Comparison of ENCODE assay signal across 20 cellular contexts in the genomic region with DNA sequence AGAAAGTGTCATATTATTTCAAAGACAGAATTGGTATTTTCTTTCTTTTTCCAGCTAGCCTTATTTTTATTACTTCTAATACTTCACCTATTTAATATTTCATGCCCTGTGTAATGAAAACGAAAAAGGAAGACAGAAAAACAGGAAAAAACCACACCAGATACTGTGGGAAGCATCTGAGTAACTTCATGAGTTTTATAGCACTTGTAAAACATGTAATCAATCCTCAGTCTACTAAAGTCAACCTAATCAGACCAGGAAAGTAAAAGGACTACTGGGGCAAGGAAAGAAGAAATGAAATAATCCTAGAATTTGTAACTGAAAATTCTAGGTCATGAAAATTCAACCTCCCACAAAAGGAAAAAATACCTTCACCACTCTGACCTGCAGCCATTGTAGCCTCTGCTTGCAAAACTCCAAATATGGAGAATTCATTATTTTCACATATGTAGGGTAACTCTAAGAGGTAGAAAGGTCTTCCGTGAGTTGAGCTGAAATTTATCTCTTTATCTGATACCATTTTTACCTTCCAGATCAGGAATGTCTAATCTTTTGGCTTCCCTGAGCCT. TPM values are rescaled to one million over a fixed set of nuclear protein-coding genes. Genes with fewer than 3 reads are reported as not detected.
DNase-seq lines count a peak whose midpoint lies in the region; ATAC-seq, FAIRE-seq and TF ChIP-seq lines count a peak whose summit lies in the region.
"Had no signal": no experiment of that assay in that cellular context is flagged by ENCODE, and none has a peak within 500 bp of the region (broad histone marks: within the 10 kb centered on the region; RNA-seq: fewer than 3 reads in every experiment).

No MANE protein-coding gene starts in this region.

- no peaks in the 10 kb centered on the region for H3K9me2 ChIP-seq in GM23338 (ENCODE audit: insufficient read depth)

- DNase-seq in GM23338 (ENCODE audit: low spot score) (no peak), frontal cortex (ENCODE audit: low spot score in 2 of 2) (no peak), mucosa of descending colon (no peak), EL (no peak), glomerular visceral epithelial cell (ENCODE audit: extremely low spot score) (no peak)
- no peak for DNase-seq in stimulated activated CD4-positive, alpha-beta T cell treated with anti-CD3 and anti-CD28 coated beads, Interleukin-4, amount 100 ng/mL, for 4 hours
- no peak for DNase-seq in activated CD4-positive, alpha-beta T cell treated with anti-CD3 and anti-CD28 coated beads for 4 hours
- DNase-seq: AML-193, DMS 273 treated with DMSO at 0.1 percent for 48 hours, GF-D8, GOT3, MM.1S, NCI-H1092 treated with DMSO at 0.1 percent for 48 hours, NCI-H2081 treated with DMSO at 0.1 percent for 48 hours, NCI-H446 treated with DMSO at 0.1 percent for 48 hours had no signal

- peak; percentile 19 for FAIRE-seq in frontal cortex (lab: Jason Lieb, UNC)
- FAIRE-seq: RCC 7860 had no signal

- no peak for TF ChIP-seq CTCF in GM23338 (conservative IDR thresholded peaks at IDR 0.05; ENCODE audit: low read depth in 2 of 2)
- no peak for TF ChIP-seq CTCF in VCaP (conservative IDR thresholded peaks at IDR 0.05)
- no peak for TF ChIP-seq CTCF in mucosa of descending colon (IDR thresholded peaks at IDR 0.05)

- no peak overlapping the region for H3K4me3 ChIP-seq in GM23338
- no peak overlapping the region for H3K4me3 ChIP-seq in mucosa of descending colon

- H3K36me3 ChIP-seq in GM23338 (ENCODE audit: insufficient read depth) (peaks cover 3% of the 10 kb centered on the region; the same call in 1 of the 2 replicates), mucosa of descending colon (ENCODE audit: low read depth) (peaks cover 10% of the 10 kb centered on the region)

- H3K4me1 ChIP-seq in GM23338 (ENCODE audit: insufficient read depth) (no peaks in the 10 kb centered on the region), mucosa of descending colon (ENCODE audit: low read depth) (peaks cover 11% of the 10 kb centered on the region)

- no peaks in the 10 kb centered on the region for H3K27me3 Mint-ChIP-seq in GM23338 (ENCODE audit: insufficient read depth, low read depth, poor library complexity)

- peak overlapping the region; percentile 28 for H3K27ac ChIP-seq in GM23338 (ENCODE audit: low read depth)
- peak overlapping the region; percentile 15; the same call in 1 of the 2 replicates for H3K27ac ChIP-seq in VCaP
- H3K27ac ChIP-seq: C4-2B had no signal

- H3K36me3 Mint-ChIP-seq in GM23338 (ENCODE audit: low read depth), result peaks cover 18% of the 10 kb centered on the region

- intact Hi-C loops in mucosa of descending colon (cut with DNase I, micrococcal nuclease), result no loop called here

- no peak for ATAC-seq in GM23338
- ATAC-seq in mucosa of descending colon, result peak; percentile 81
- ATAC-seq: HCT116, Right ventricle myocardium inferior had no signal

- no peaks in the 10 kb centered on the region for H3K79me2 ChIP-seq in GM23338 (replicated peaks; ENCODE audit: insufficient read depth)

- no peaks in the 10 kb centered on the region for H4K20me1 ChIP-seq in GM23338 (replicated peaks; ENCODE audit: insufficient read depth)

- no peaks in the 10 kb centered on the region for H3F3A ChIP-seq in GM23338 (replicated peaks; ENCODE audit: low read depth)

- no peak overlapping the region for H2AFZ ChIP-seq in GM23338

- H3K27ac Mint-ChIP-seq in GM23338, result peak overlapping the region; percentile 78; the same call in 1 of the 2 replicates

- H3K27me3 ChIP-seq in GM23338 (ENCODE audit: insufficient read depth), result no peaks in the 10 kb centered on the region

- no peaks in the 10 kb centered on the region for H3K9me3 ChIP-seq in mucosa of descending colon

- H3K4me2 ChIP-seq in GM23338, result no peak overlapping the region

- H3K9me3 Mint-ChIP-seq in GM23338, result no peaks in the 10 kb centered on the region

- no peak overlapping the region for H3K4me3 Mint-ChIP-seq in GM23338

- no peaks in the 10 kb centered on the region for H3K4me1 Mint-ChIP-seq in GM23338

TF ChIP-seq in GM23338, 12 proteins besides CTCF, POLR2A, EP300 and RAD21 (continues in another document):
- TF ChIP-seq ZNF331 (CRISPR knock-in tag; IDR thresholded peaks at IDR 0.05; ENCODE audit: low read depth), result no peak
- no peak for TF ChIP-seq CREB1 (CRISPR knock-in tag; IDR thresholded peaks at IDR 0.05; ENCODE audit: low read depth)
- TF ChIP-seq NANOG (IDR thresholded peaks at IDR 0.05; ENCODE audit: borderline replicate concordance), result no peak
- TF ChIP-seq, protein P1, sequence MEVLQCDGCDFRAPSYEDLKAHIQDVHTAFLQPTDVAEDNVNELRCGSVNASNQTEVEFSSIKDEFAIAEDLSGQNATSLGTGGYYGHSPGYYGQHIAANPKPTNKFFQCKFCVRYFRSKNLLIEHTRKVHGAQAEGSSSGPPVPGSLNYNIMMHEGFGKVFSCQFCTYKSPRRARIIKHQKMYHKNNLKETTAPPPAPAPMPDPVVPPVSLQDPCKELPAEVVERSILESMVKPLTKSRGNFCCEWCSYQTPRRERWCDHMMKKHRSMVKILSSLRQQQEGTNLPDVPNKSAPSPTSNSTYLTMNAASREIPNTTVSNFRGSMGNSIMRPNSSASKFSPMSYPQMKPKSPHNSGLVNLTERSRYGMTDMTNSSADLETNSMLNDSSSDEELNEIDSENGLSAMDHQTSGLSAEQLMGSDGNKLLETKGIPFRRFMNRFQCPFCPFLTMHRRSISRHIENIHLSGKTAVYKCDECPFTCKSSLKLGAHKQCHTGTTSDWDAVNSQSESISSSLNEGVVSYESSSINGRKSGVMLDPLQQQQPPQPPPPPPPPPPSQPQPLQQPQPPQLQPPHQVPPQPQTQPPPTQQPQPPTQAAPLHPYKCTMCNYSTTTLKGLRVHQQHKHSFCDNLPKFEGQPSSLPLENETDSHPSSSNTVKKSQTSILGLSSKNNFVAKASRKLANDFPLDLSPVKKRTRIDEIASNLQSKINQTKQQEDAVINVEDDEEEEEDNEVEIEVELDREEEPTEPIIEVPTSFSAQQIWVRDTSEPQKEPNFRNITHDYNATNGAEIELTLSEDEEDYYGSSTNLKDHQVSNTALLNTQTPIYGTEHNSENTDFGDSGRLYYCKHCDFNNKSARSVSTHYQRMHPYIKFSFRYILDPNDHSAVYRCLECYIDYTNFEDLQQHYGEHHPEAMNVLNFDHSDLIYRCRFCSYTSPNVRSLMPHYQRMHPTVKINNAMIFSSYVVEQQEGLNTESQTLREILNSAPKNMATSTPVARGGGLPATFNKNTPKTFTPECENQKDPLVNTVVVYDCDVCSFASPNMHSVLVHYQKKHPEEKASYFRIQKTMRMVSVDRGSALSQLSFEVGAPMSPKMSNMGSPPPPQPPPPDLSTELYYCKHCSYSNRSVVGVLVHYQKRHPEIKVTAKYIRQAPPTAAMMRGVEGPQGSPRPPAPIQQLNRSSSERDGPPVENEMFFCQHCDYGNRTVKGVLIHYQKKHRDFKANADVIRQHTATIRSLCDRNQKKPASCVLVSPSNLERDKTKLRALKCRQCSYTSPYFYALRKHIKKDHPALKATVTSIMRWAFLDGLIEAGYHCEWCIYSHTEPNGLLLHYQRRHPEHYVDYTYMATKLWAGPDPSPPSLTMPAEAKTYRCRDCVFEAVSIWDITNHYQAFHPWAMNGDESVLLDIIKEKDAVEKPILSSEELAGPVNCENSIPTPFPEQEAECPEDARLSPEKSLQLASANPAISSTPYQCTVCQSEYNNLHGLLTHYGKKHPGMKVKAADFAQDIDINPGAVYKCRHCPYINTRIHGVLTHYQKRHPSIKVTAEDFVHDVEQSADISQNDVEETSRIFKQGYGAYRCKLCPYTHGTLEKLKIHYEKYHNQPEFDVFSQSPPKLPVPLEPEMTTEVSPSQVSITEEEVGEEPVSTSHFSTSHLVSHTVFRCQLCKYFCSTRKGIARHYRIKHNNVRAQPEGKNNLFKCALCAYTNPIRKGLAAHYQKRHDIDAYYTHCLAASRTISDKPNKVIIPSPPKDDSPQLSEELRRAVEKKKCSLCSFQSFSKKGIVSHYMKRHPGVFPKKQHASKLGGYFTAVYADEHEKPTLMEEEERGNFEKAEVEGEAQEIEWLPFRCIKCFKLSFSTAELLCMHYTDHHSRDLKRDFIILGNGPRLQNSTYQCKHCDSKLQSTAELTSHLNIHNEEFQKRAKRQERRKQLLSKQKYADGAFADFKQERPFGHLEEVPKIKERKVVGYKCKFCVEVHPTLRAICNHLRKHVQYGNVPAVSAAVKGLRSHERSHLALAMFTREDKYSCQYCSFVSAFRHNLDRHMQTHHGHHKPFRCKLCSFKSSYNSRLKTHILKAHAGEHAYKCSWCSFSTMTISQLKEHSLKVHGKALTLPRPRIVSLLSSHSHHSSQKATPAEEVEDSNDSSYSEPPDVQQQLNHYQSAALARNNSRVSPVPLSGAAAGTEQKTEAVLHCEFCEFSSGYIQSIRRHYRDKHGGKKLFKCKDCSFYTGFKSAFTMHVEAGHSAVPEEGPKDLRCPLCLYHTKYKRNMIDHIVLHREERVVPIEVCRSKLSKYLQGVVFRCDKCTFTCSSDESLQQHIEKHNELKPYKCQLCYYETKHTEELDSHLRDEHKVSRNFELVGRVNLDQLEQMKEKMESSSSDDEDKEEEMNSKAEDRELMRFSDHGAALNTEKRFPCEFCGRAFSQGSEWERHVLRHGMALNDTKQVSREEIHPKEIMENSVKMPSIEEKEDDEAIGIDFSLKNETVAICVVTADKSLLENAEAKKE (CRISPR knock-in tag; IDR thresholded peaks at IDR 0.05), result no peak
- TF ChIP-seq EZH2 (IDR thresholded peaks at IDR 0.05; ENCODE audit: low read depth, unreplicated experiment), result no peak
- no peak for TF ChIP-seq EZH2phosphoT487 (IDR thresholded peaks at IDR 0.05; ENCODE audit: unreplicated experiment)
- no peak for TF ChIP-seq JUNB (IDR thresholded peaks at IDR 0.05; ENCODE audit: unreplicated experiment)
- TF ChIP-seq, protein P2, sequence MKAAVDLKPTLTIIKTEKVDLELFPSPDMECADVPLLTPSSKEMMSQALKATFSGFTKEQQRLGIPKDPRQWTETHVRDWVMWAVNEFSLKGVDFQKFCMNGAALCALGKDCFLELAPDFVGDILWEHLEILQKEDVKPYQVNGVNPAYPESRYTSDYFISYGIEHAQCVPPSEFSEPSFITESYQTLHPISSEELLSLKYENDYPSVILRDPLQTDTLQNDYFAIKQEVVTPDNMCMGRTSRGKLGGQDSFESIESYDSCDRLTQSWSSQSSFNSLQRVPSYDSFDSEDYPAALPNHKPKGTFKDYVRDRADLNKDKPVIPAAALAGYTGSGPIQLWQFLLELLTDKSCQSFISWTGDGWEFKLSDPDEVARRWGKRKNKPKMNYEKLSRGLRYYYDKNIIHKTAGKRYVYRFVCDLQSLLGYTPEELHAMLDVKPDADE (IDR thresholded peaks at IDR 0.05), result no peak
- TF ChIP-seq POLR2AphosphoS5 (IDR thresholded peaks at IDR 0.05; ENCODE audit: low read depth), result no peak
- no peak for TF ChIP-seq ZNF114 (CRISPR knock-in tag; IDR thresholded peaks at IDR 0.05)
- no peak for TF ChIP-seq STAT1 (IDR thresholded peaks at IDR 0.05; ENCODE audit: unreplicated experiment)

RNA-seq across cellular contexts. Expression of a gene that starts 34.7 kb away (rescaled TPM):
- total RNA-seq in GM23338 (2014; rRNA removed; shearing (Covaris generic)), result 34.0 and 34.5 TPM in 2 replicates
- 15.0 and 16.1 TPM in 2 replicates for polyA plus RNA-seq in GM23338 (2016; fragmentation: Nextera tagmentation; extraction: Ambion mirVana)
- 24.1 TPM for total RNA-seq in frontal cortex
- total RNA-seq in mucosa of descending colon, result 10 to 100 TPM; 36.1 to 45.7 (median 37.7) TPM
